In genomic region chr7:105589221-105590077, GRCh38 we compare ENCODE assay signal across 8 cellular contexts. TPM values are rescaled to one million over a fixed set of nuclear protein-coding genes. Genes with fewer than 3 reads are reported as not detected.
DNase-seq lines count a peak whose midpoint lies in the region; ATAC-seq and TF ChIP-seq lines count a peak whose summit lies in the region.

No MANE protein-coding gene starts in this region.

- TF ChIP-seq CTCF in epithelial cell of esophagus (IDR thresholded peaks at IDR 0.05; ENCODE audit: insufficient read depth, low read depth, low read length, missing control alignments) = peak; percentile 83

- H3K27me3 Mint-ChIP-seq in activated CD4-positive, alpha-beta memory T cell treated with anti-CD3 and anti-CD28 coated beads, Interleukin-2, amount 10 ng/mL, durations not matched to agents 7 days and 5 days = peaks cover 1% of the 10 kb centered on the region

- H3K4me3 ChIP-seq in epithelial cell of esophagus (ENCODE audit: low read length) = no peak overlapping the region

- H3K27ac ChIP-seq in substantia nigra (ENCODE audit: low read depth, low read length, poor library complexity, severe bottlenecking) = no peak overlapping the region

- peaks cover 2% of the 10 kb centered on the region for H3K9me3 Mint-ChIP-seq in activated CD4-positive, alpha-beta memory T cell treated with anti-CD3 and anti-CD28 coated beads, Interleukin-2, amount 10 ng/mL, durations not matched to agents 7 days and 5 days

- H3K4me1 Mint-ChIP-seq in activated CD4-positive, alpha-beta memory T cell treated with anti-CD3 and anti-CD28 coated beads, Interleukin-2, amount 10 ng/mL, durations not matched to agents 7 days and 5 days = peaks cover 13% of the 10 kb centered on the region

- H3K27ac Mint-ChIP-seq in activated CD4-positive, alpha-beta memory T cell treated with anti-CD3 and anti-CD28 coated beads, Interleukin-2, amount 10 ng/mL, durations not matched to agents 7 days and 5 days = no peak overlapping the region

- POLR2A ChIA-PET in activated CD4-positive, alpha-beta memory T cell treated with anti-CD3 and anti-CD28 coated beads, Interleukin-2, amount 10 ng/mL, durations not matched to agents 7 days and 5 days (lab: Charles Lee) = no interaction called here

- H3K36me3 Mint-ChIP-seq in activated CD4-positive, alpha-beta memory T cell treated with anti-CD3 and anti-CD28 coated beads, Interleukin-2, amount 10 ng/mL, durations not matched to agents 7 days and 5 days (ENCODE audit: low read depth) = no peaks in the 10 kb centered on the region

- no peak overlapping the region for H3K4me3 Mint-ChIP-seq in activated CD4-positive, alpha-beta memory T cell treated with anti-CD3 and anti-CD28 coated beads, Interleukin-2, amount 10 ng/mL, durations not matched to agents 7 days and 5 days

- ATAC-seq in GM19463 (IDR thresholded peaks at IDR 0.05; ENCODE audit: unreplicated experiment) = peak; percentile 89
- ATAC-seq in HG03521 (IDR thresholded peaks at IDR 0.05; ENCODE audit: unreplicated experiment) = peak; percentile 60

- CTCF ChIA-PET in activated CD4-positive, alpha-beta memory T cell treated with anti-CD3 and anti-CD28 coated beads, Interleukin-2, amount 10 ng/mL, durations not matched to agents 7 days and 5 days (lab: Charles Lee) = interaction anchor here (0.5 to 2.1 kb wide), 20 partner anchors 8 to 706 kb away, joined by 3 to 7 read pairs (median 4); partner anchors contain the start of gene RINT1

- DNase-seq in DMS 273 (lab: John Stamatoyannopoulos, UW; ENCODE audit: unreplicated experiment) (peak; percentile 95), NCI-H526 (lab: John Stamatoyannopoulos, UW) (peak; percentile 84 to 88), epithelial cell of esophagus (ENCODE audit: low read depth) (peak; percentile 81), myocyte (ENCODE audit: low read depth) (peak; percentile 93), substantia nigra (lab: John Stamatoyannopoulos, UW) (peak in 46 of 49 donors; percentile 7 to 85 (median 62))
- peak; percentile 68 for DNase-seq in activated CD4-positive, alpha-beta memory T cell treated with anti-CD3 and anti-CD28 coated beads, Interleukin-2, amount 10 ng/mL, durations not matched to agents 7 days and 5 days

RNA-seq across cellular contexts. Expression of gene EFCAB10, which starts 8.2 kb away (rescaled TPM):
- total RNA-seq in activated CD4-positive, alpha-beta memory T cell treated with anti-CD3 and anti-CD28 coated beads, Interleukin-2, amount 10 ng/mL, durations not matched to agents 7 days and 5 days = not detected
- 0.42 TPM in 1 of 2 replicates, not detected in the other for total RNA-seq in myocyte
- 0.50 TPM for polyA plus RNA-seq in myocyte (2012)

RNA-seq across cellular contexts. Expression of gene RINT1, which starts 57.4 kb away (rescaled TPM):
- 10 to 100 TPM; 20.5 to 21.9 TPM for total RNA-seq in activated CD4-positive, alpha-beta memory T cell treated with anti-CD3 and anti-CD28 coated beads, Interleukin-2, amount 10 ng/mL, durations not matched to agents 7 days and 5 days
- 14.6 and 19.1 TPM in 2 replicates for total RNA-seq in myocyte
- polyA plus RNA-seq in myocyte (2012) = 14.6 TPM
